Comparison of ENCODE assay signal across 24 cellular contexts in genomic region chr1:230848235-230848634, GRCh38. TPM values are rescaled to one million over a fixed set of nuclear protein-coding genes. Genes with fewer than 3 reads are reported as not detected.
DNase-seq lines count a peak whose midpoint lies in the region; ATAC-seq and TF ChIP-seq lines count a peak whose summit lies in the region.
"Had no signal": no experiment of that assay in that cellular context is flagged by ENCODE, and none has a peak within 500 bp of the region (broad histone marks: within the 10 kb centered on the region; RNA-seq: fewer than 3 reads in every experiment).

No MANE protein-coding gene starts in this region.

- peaks cover 24% of the 10 kb centered on the region for H3K79me2 ChIP-seq in smooth muscle cell (ENCODE audit: low read depth)

- TF ChIP-seq EP300 in gastroesophageal sphincter (IDR thresholded peaks at IDR 0.05): no peak

- no peak for DNase-seq in SJSA1 (ENCODE audit: low read depth in 1 of 2, low spot score in 2 of 2)
- no peak for DNase-seq in lower lobe of right lung
- DNase-seq in smooth muscle cell (lab: John Stamatoyannopoulos, UW; ENCODE audit: unreplicated experiment): no peak
- DNase-seq in germinal center (ENCODE audit: low spot score): no peak
- DNase-seq: activated CD4-positive, alpha-beta T cell treated with anti-CD3 and anti-CD28 coated beads, Interleukin-2, amount 10 ng/mL, durations not matched to agents 7 days and 5 days; effector CD8-positive, alpha-beta T cell; erythroblast; left colon; mucosa of descending colon; MV-4-11; NCI-H1694; NCI-H69; psoas muscle; WERI-Rb-1 had no signal

- intact Hi-C loops in lower lobe of right lung (cut with DNase I): no loop called here

- H3K9me3 ChIP-seq in BLaER1 treated with 17β-estradiol and CSF1 and Interleukin-3, amounts not matched to agents 10 nM and 100 nM (replicated peaks in 1 of 11): peaks cover 6 to 11% (median 7%) of the 10 kb centered on the region in 11 experiments; a peak in 14 of 22 replicates
- H3K9me3 ChIP-seq in SJSA1 (replicated peaks): no peaks in the 10 kb centered on the region
- H3K9me3 ChIP-seq in lower lobe of right lung: peaks cover 5% of the 10 kb centered on the region
- H3K9me3 ChIP-seq in smooth muscle cell (replicated peaks; ENCODE audit: low read depth): no peaks in the 10 kb centered on the region
- H3K9me3 ChIP-seq in gastroesophageal sphincter: no peaks in the 10 kb centered on the region
- H3K9me3 ChIP-seq: mucosa of descending colon, psoas muscle, vagina had no signal

- H2AFZ ChIP-seq in smooth muscle cell (ENCODE audit: low read depth): no peak overlapping the region
- H2AFZ ChIP-seq: hepatocyte had no signal

- ATAC-seq in lower lobe of right lung (peak; percentile 32 to 39), HG02973 (IDR thresholded peaks at IDR 0.05; ENCODE audit: unreplicated experiment) (no peak), HG03460 (IDR thresholded peaks at IDR 0.05; ENCODE audit: unreplicated experiment) (no peak), gastroesophageal sphincter (no peak)
- ATAC-seq: activated naive CD4-positive, alpha-beta T cell treated with anti-CD3 and anti-CD28 coated beads, Interleukin-2, amount 50 U/mL, for 72 hours; activated T-helper 17 cell treated with anti-CD3 and anti-CD28 coated beads, Interleukin-2, amount 50 U/mL, for 72 hours; GM12878; left colon; mucosa of descending colon had no signal

- no peak overlapping the region for H3K27ac ChIP-seq in BLaER1 treated with 17β-estradiol and CSF1 and Interleukin-3, amounts not matched to agents 10 nM and 100 nM
- peak overlapping the region; percentile 92 for H3K27ac ChIP-seq in SJSA1
- peak overlapping the region; percentile 28 for H3K27ac ChIP-seq in lower lobe of right lung
- peak overlapping the region; percentile 91 for H3K27ac ChIP-seq in smooth muscle cell (ENCODE audit: low read depth)
- peak overlapping the region in 2 of 4 donors; percentile 8 to 81 for H3K27ac ChIP-seq in gastroesophageal sphincter
- H3K27ac ChIP-seq: C4-2B, hepatocyte, WERI-Rb-1 had no signal

- peaks cover 20 to 45% (median 41%) of the 10 kb centered on the region in 10 experiments for H3K4me1 ChIP-seq in BLaER1 treated with 17β-estradiol and CSF1 and Interleukin-3, amounts not matched to agents 10 nM and 100 nM
- H3K4me1 ChIP-seq in SJSA1 (replicated peaks): peaks cover 63% of the 10 kb centered on the region
- peaks cover 49% of the 10 kb centered on the region for H3K4me1 ChIP-seq in lower lobe of right lung
- peaks cover 25% of the 10 kb centered on the region for H3K4me1 ChIP-seq in smooth muscle cell (ENCODE audit: low read depth)
- peaks cover 12 to 69% (median 36%) of the 10 kb centered on the region in 3 donors for H3K4me1 ChIP-seq in gastroesophageal sphincter

- H3K9ac ChIP-seq in BLaER1 treated with 17β-estradiol and CSF1 and Interleukin-3, amounts not matched to agents 10 nM and 100 nM: no peak overlapping the region
- H3K9ac ChIP-seq in smooth muscle cell (ENCODE audit: low read depth): no peak overlapping the region

- peaks cover 9 to 30% (median 18%) of the 10 kb centered on the region in 11 experiments; a peak in 21 of 22 replicates for H3K36me3 ChIP-seq in BLaER1 treated with 17β-estradiol and CSF1 and Interleukin-3, amounts not matched to agents 10 nM and 100 nM
- H3K36me3 ChIP-seq in SJSA1: peaks cover 64% of the 10 kb centered on the region
- H3K36me3 ChIP-seq in lower lobe of right lung: peaks cover 23% of the 10 kb centered on the region
- H3K36me3 ChIP-seq in smooth muscle cell (ENCODE audit: low read depth): peaks cover 5% of the 10 kb centered on the region
- H3K36me3 ChIP-seq in gastroesophageal sphincter: peaks cover 0 to 31% of the 10 kb centered on the region in 2 donors

- H3F3A ChIP-seq in smooth muscle cell (ENCODE audit: low read depth): peaks cover 7% of the 10 kb centered on the region

- TF ChIP-seq CTCF in lower lobe of right lung (IDR thresholded peaks at IDR 0.05) (no peak), smooth muscle cell (IDR thresholded peaks at IDR 0.05; ENCODE audit: borderline replicate concordance, insufficient read depth, poor library complexity, severe bottlenecking) (no peak), gastroesophageal sphincter (IDR thresholded peaks at IDR 0.05) (no peak)

- TF ChIP-seq POLR2A in gastroesophageal sphincter (IDR thresholded peaks at IDR 0.05): no peak

- H3K4me2 ChIP-seq in BLaER1 treated with 17β-estradiol and CSF1 and Interleukin-3, amounts not matched to agents 10 nM and 100 nM: peak overlapping the region in 7 of 11 experiments; percentile 68 to 86 (median 77); a peak in 11 of 22 replicates
- H3K4me2 ChIP-seq in smooth muscle cell: peak overlapping the region; percentile 75
- H3K4me2 ChIP-seq: hepatocyte had no signal

- 55% methylated on average over 3 of the region's 3 CpGs for WGBS in smooth muscle cell (ENCODE audit: low lambda C conversion rate)
- 91 to 95% methylated on average over 2 to 3 of the region's 3 CpGs for WGBS in gastroesophageal sphincter (ENCODE audit: low coverage in 1 of 2), 2 donors

- H3K27me3 ChIP-seq in BLaER1 treated with 17β-estradiol and CSF1 and Interleukin-3, amounts not matched to agents 10 nM and 100 nM: no peaks in the 10 kb centered on the region
- no peaks in the 10 kb centered on the region for H3K27me3 ChIP-seq in SJSA1 (replicated peaks)
- H3K27me3 ChIP-seq in lower lobe of right lung (ENCODE audit: low read depth): no peaks in the 10 kb centered on the region
- no peaks in the 10 kb centered on the region for H3K27me3 ChIP-seq in smooth muscle cell (ENCODE audit: low read depth)
- no peaks in the 10 kb centered on the region for H3K27me3 ChIP-seq in gastroesophageal sphincter
- H3K27me3 ChIP-seq: hepatocyte, vagina had no signal

- peaks cover 0 to 6% (median 0%) of the 10 kb centered on the region in 11 experiments; a peak in 1 of 22 replicates for H4K20me1 ChIP-seq in BLaER1 treated with 17β-estradiol and CSF1 and Interleukin-3, amounts not matched to agents 10 nM and 100 nM
- H4K20me1 ChIP-seq in smooth muscle cell (ENCODE audit: low read depth): peaks cover 8% of the 10 kb centered on the region

- H3K4me3 ChIP-seq in BLaER1 treated with 17β-estradiol and CSF1 and Interleukin-3, amounts not matched to agents 10 nM and 100 nM: no peak overlapping the region
- H3K4me3 ChIP-seq in SJSA1 (no peak overlapping the region), lower lobe of right lung (no peak overlapping the region), smooth muscle cell (no peak overlapping the region), gastroesophageal sphincter (no peak overlapping the region)
- H3K4me3 ChIP-seq: GM12878, hepatocyte, mucosa of descending colon, psoas muscle, vagina had no signal

RNA-seq across cellular contexts. Expression of gene C1orf198, which starts 20.1 kb away (rescaled TPM):
- 94.1 and 156 TPM in 2 replicates for total RNA-seq in SJSA1 (2014; rRNA removed; shearing (Covaris generic))
- total RNA-seq in lower lobe of right lung (101 TPM), smooth muscle cell (77.5 and 92.5 TPM in 2 replicates), gastroesophageal sphincter (100 to 1,000 TPM; 115 to 219 (median 172) TPM)
- 59.4 and 67.7 TPM in 2 replicates for polyA plus RNA-seq in smooth muscle cell

Comparison
In these comparisons a context has a peak if more than half of its experiments do, and no peak if none do; other contexts are left out.
1. H3K27ac ChIP-seq: peak in SJSA1 (single experiment), lower lobe of right lung (single experiment) and smooth muscle cell (single experiment); none in BLaER1 treated with 17β-estradiol and CSF1 and Interleukin-3, amounts not matched to agents 10 nM and 100 nM (0 of 11).
2. ATAC-seq: peak in lower lobe of right lung (2 of 2); none in HG02973 (single experiment), HG03460 (single experiment) and gastroesophageal sphincter (single experiment).